8 cellular contexts compared by ENCODE assay signal in genomic region chr5:132386644-132387286, GRCh38. TPM values are rescaled to one million over a fixed set of nuclear protein-coding genes. Genes with fewer than 3 reads are reported as not detected.
DNase-seq lines count a peak whose midpoint lies in the region; ATAC-seq and TF ChIP-seq lines count a peak whose summit lies in the region.

No MANE protein-coding gene starts in this region.

- no peaks in the 10 kb centered on the region for H3K79me2 ChIP-seq in neural progenitor cell (ENCODE audit: low read depth)

- H3K9me3 Mint-ChIP-seq in CD14-positive monocyte (no peaks in the 10 kb centered on the region), neural progenitor cell (no peaks in the 10 kb centered on the region)

- H3K27me3 Mint-ChIP-seq in CD14-positive monocyte (ENCODE audit: low read depth in 3 of 3), result no peaks in the 10 kb centered on the region
- peaks cover 7% of the 10 kb centered on the region for H3K27me3 Mint-ChIP-seq in neural progenitor cell (ENCODE audit: insufficient read depth, low read depth)

- ATAC-seq in HG03354 (IDR thresholded peaks at IDR 0.05; ENCODE audit: poor library complexity, severe bottlenecking, unreplicated experiment), result peak; percentile 90

- H4K20me1 ChIP-seq in neural progenitor cell (ENCODE audit: low read depth), result no peaks in the 10 kb centered on the region

- H3K27ac Mint-ChIP-seq in CD14-positive monocyte (peak overlapping the region; percentile 37 to 97 (median 91)), neural progenitor cell (no peak overlapping the region)

- no peak overlapping the region for H2AFZ ChIP-seq in neural progenitor cell (replicated peaks)

- no peak overlapping the region for H3K4me2 ChIP-seq in neural progenitor cell

- H3K4me3 ChIP-seq in neural progenitor cell (no peak overlapping the region), subcutaneous abdominal adipose tissue (ENCODE audit: low read depth in 1 of 5, low read length in 5 of 5) (peak overlapping the region in 1 of 5 donors; percentile 8)

- H3K9me3 ChIP-seq in neural progenitor cell (ENCODE audit: low read depth) (no peaks in the 10 kb centered on the region), subcutaneous abdominal adipose tissue (ENCODE audit: control insufficient read depth in 5 of 5, low read length in 5 of 5) (no peaks in the 10 kb centered on the region)

- H3K4me1 Mint-ChIP-seq in CD14-positive monocyte, result peaks cover 42% of the 10 kb centered on the region
- H3K4me1 Mint-ChIP-seq in neural progenitor cell, result peaks cover 6% of the 10 kb centered on the region

- no peak overlapping the region for H3K27ac ChIP-seq in neural progenitor cell
- H3K27ac ChIP-seq in subcutaneous abdominal adipose tissue (ENCODE audit: low read depth, low read length), result peak overlapping the region; percentile 97

- H3K9ac ChIP-seq in neural progenitor cell (no peak overlapping the region), subcutaneous abdominal adipose tissue (ENCODE audit: low read length in 5 of 5) (peak overlapping the region in 2 of 5 donors; percentile 2 to 49)

- no peaks in the 10 kb centered on the region for H3K4me1 ChIP-seq in neural progenitor cell
- peaks cover 8 to 53% (median 46%) of the 10 kb centered on the region in 5 donors for H3K4me1 ChIP-seq in subcutaneous abdominal adipose tissue (ENCODE audit: control insufficient read depth in 5 of 5, insufficient read depth in 5 of 5, low read length in 5 of 5)

- TF ChIP-seq CTCF in CD14-positive monocyte (IDR thresholded peaks at IDR 0.05) (peak; percentile 87), neural progenitor cell (IDR thresholded peaks at IDR 0.05) (peak; percentile 72)

- H3K4me3 Mint-ChIP-seq in CD14-positive monocyte (no peak overlapping the region), neural progenitor cell (no peak overlapping the region)

- no peaks in the 10 kb centered on the region for H3F3A ChIP-seq in neural progenitor cell (ENCODE audit: low read depth)

- H3K27me3 ChIP-seq in neural progenitor cell (no peaks in the 10 kb centered on the region), subcutaneous abdominal adipose tissue (ENCODE audit: control insufficient read depth in 5 of 5, insufficient read depth in 4 of 5, low read length in 5 of 5) (no peaks in the 10 kb centered on the region)

- DNase-seq in CD14-positive monocyte (ENCODE audit: low spot score), result peak; percentile 71
- peak; percentile 69 for DNase-seq in GM19238 (ENCODE audit: insufficient read length, low spot score)
- peak; percentile 69 for DNase-seq in RPMI8226
- peak; percentile 58 for DNase-seq in activated T-helper 1 cell treated with Interleukin-2 at 50 U/mL for 16 hours (ENCODE audit: low read depth)
- DNase-seq in fibroblast of peridontal ligament (ENCODE audit: extremely low read depth), result peak; percentile 77
- peak; percentile 70 for DNase-seq in neural progenitor cell (ENCODE audit: low spot score)

- H3K36me3 ChIP-seq in neural progenitor cell, result no peaks in the 10 kb centered on the region
- peaks cover 0 to 10% (median 8%) of the 10 kb centered on the region in 5 donors for H3K36me3 ChIP-seq in subcutaneous abdominal adipose tissue (ENCODE audit: control insufficient read depth in 5 of 5, insufficient read depth in 5 of 5, low read length in 5 of 5)

- intact Hi-C loops in CD14-positive monocyte (cut with micrococcal nuclease), result loop anchor here (1.0 to 10.0 kb wide), 4 partner anchors 114 to 498 kb away; no protein-coding TSS in a partner anchor

- H3K36me3 Mint-ChIP-seq in CD14-positive monocyte, result peaks cover 13 to 17% of the 10 kb centered on the region in 2 donors
- no peaks in the 10 kb centered on the region for H3K36me3 Mint-ChIP-seq in neural progenitor cell

RNA-seq across cellular contexts. Expression of gene SLC22A5, which starts 17.3 kb away (rescaled TPM):
- polyA plus RNA-seq in CD14-positive monocyte, result 1 to 10 TPM; 2.4 to 3.5 TPM
- 3.1 and 4.3 TPM in 2 replicates for total RNA-seq in neural progenitor cell (ENCODE audit: low replicate concordance)
